10 cellular contexts compared by ENCODE assay signal in genomic region chr3:3109407-3110298, GRCh38. TPM values are rescaled to one million over a fixed set of nuclear protein-coding genes. Genes with fewer than 3 reads are reported as not detected.
A peak's percentile ranks its signal among the peaks of the same experiment; 100 is the strongest.
DNase-seq lines count a peak whose midpoint lies in the region; ATAC-seq, FAIRE-seq and TF ChIP-seq lines count a peak whose summit lies in the region.
"Had no signal": no experiment of that assay in that cellular context is flagged by ENCODE, and none has a peak within 500 bp of the region (broad histone marks: within the 10 kb centered on the region; RNA-seq: fewer than 3 reads in every experiment).

No MANE protein-coding gene starts in this region.

- H3K27me3 Mint-ChIP-seq in CD4-positive, alpha-beta T cell, result peaks cover 15% of the 10 kb centered on the region

- no peaks in the 10 kb centered on the region for H3K36me3 ChIP-seq in aorta (ENCODE audit: control insufficient read depth in 1 of 2, insufficient read depth in 2 of 2, low read length in 1 of 2)

- intact Hi-C loops in CD4-positive, alpha-beta T cell (cut with DNase I, micrococcal nuclease), result no loop called here
- intact Hi-C loops in aorta (cut with DNase I), result no loop called here

- peak overlapping the region; percentile 37 for H3K4me3 ChIP-seq in coronary artery
- H3K4me3 ChIP-seq in aorta (ENCODE audit: low read length in 2 of 2), result no peak overlapping the region

- H3K27ac Mint-ChIP-seq in CD4-positive, alpha-beta T cell, result peak overlapping the region; percentile 84

- H3K27ac ChIP-seq in CD4-positive, alpha-beta T cell (ENCODE audit: low read depth, low read length), result no peak overlapping the region
- no peak overlapping the region for H3K27ac ChIP-seq in coronary artery
- H3K27ac ChIP-seq in aorta (ENCODE audit: low read depth in 1 of 2, low read length in 2 of 2), result no peak overlapping the region

- no peak for DNase-seq in CD4-positive, alpha-beta T cell
- DNase-seq in coronary artery (ENCODE audit: low spot score) (no peak), aorta (no peak), RCC 7860 (ENCODE audit: low spot score) (no peak), NCI-H2196 treated with DMSO at 0.1 percent for 48 hours (lab: John Stamatoyannopoulos, UW; ENCODE audit: unreplicated experiment) (no peak), retina (no peak)
- DNase-seq: NCI-H2171 had no signal

- no peaks in the 10 kb centered on the region for H3K9me3 ChIP-seq in CD4-positive, alpha-beta T cell (ENCODE audit: control insufficient read depth, low read length)
- H3K9me3 ChIP-seq in aorta (ENCODE audit: control insufficient read depth, low read length), result peaks cover 2% of the 10 kb centered on the region

- CTCF ChIA-PET in CD4-positive, alpha-beta T cell (lab: Charles Lee), result no interaction called here

- peaks cover 16% of the 10 kb centered on the region for H3K4me1 Mint-ChIP-seq in CD4-positive, alpha-beta T cell (ENCODE audit: low read depth)

- H3K4me3 Mint-ChIP-seq in CD4-positive, alpha-beta T cell, result peak overlapping the region; percentile 68

- POLR2A ChIA-PET in CD4-positive, alpha-beta T cell (lab: Charles Lee), result no interaction called here

- FAIRE-seq in RCC 7860 (lab: Jason Lieb, UNC), result no peak

- H3K36me3 Mint-ChIP-seq in CD4-positive, alpha-beta T cell (ENCODE audit: low read depth), result no peaks in the 10 kb centered on the region

- no peaks in the 10 kb centered on the region for H3K27me3 ChIP-seq in CD4-positive, alpha-beta T cell (ENCODE audit: control insufficient read depth, insufficient read depth, low read length)
- H3K27me3 ChIP-seq in aorta (ENCODE audit: control insufficient read depth in 1 of 2, insufficient read depth in 2 of 2, low read length in 1 of 2), result no peaks in the 10 kb centered on the region

- WGBS in aorta, 2 donors, result 55% methylated on average over 11 of the region's 11 CpGs

- no peak for ATAC-seq in CD4-positive, alpha-beta T cell (ENCODE audit: poor library complexity)
- ATAC-seq in GM19395 (IDR thresholded peaks at IDR 0.05; ENCODE audit: unreplicated experiment), result peak; percentile 70
- peak; percentile 74 for ATAC-seq in HG03159 (IDR thresholded peaks at IDR 0.05; ENCODE audit: unreplicated experiment)
- ATAC-seq in aorta (ENCODE audit: low FRiP score), result no peak

- no peak for TF ChIP-seq CTCF in CD4-positive, alpha-beta T cell (IDR thresholded peaks at IDR 0.05)
- TF ChIP-seq CTCF in coronary artery (IDR thresholded peaks at IDR 0.05), result no peak

- H3K9me3 Mint-ChIP-seq in CD4-positive, alpha-beta T cell, result no peaks in the 10 kb centered on the region

- H3K4me1 ChIP-seq in aorta (ENCODE audit: control insufficient read depth in 1 of 2, insufficient read depth in 2 of 2, low read length in 2 of 2), result no peaks in the 10 kb centered on the region

RNA-seq across cellular contexts. Expression of gene IL5RA, which starts 0.5 kb away (rescaled TPM):
- under 1 TPM; 0.59 to 0.99 TPM for total RNA-seq in CD4-positive, alpha-beta T cell
- under 1 TPM in 1 of 2 donors, not detected in 1; 0.18 TPM for total RNA-seq in aorta
- not detected for polyA plus RNA-seq in aorta
- total RNA-seq: glomerular endothelial cell had no signal

RNA-seq across cellular contexts. Expression of gene TRNT1, which starts 17.1 kb away (rescaled TPM):
- total RNA-seq in CD4-positive, alpha-beta T cell, result 10 to 100 TPM; 25.8 to 30.7 TPM
- total RNA-seq in aorta, result 10 to 100 TPM; 25.8 to 30.0 TPM
- 10 to 100 TPM in 1 of 2 donors, 1 to 10 TPM in 1; 8.6 to 17.7 TPM for polyA plus RNA-seq in aorta

Comparison
In these comparisons a context has a peak if more than half of its experiments do, and no peak if none do; other contexts are left out.
1. ATAC-seq: peak in GM19395 (single experiment) and HG03159 (single experiment); none in CD4-positive, alpha-beta T cell (single experiment) and aorta (single experiment).